ENCODE assay signal across 9 cellular contexts in the genomic region with DNA sequence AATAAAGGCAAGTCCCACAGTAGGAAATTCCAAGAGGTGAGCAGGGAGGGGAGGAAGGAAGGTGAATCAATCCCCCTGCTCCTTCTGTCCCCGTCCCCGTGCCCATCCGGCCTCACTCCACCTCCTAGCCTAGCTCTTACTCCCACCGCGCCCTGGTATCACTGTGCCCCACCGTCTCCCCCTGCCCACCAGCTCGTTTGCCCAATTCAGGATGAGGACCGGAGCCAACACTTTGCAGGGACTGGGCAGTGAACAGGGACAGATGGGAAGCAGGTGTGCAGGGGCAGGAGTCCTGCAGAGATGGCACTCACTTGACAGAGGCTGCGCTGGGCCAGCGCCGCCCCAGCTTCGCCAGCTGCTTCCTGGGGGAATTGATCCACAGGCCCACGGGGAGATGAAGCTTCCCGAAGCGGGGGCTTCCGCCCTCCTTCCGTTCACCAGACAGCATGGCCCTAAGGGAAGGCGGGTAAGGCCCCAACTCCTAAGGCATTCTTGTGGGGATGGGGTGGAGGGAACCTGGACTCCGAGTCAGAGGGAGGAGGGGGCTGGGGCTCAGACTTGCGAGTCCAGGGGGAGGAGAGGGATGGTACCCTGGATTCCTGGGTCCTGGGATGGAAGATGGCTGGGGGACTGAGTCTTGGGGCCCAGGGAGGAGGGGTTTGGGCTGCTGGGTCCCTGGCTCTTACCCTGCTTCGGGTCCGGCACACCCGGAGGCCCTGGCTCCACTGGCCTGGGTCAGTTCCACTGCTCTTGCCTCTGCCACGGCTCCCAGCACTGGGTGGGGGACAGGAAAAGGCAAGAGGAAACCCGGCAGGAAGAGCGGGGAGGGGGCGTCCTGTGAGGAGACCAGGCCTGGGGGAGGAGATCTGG. TPM values are rescaled to one million over a fixed set of nuclear protein-coding genes. Genes with fewer than 3 reads are reported as not detected.
DNase-seq lines count a peak whose midpoint lies in the region; ATAC-seq and TF ChIP-seq lines count a peak whose summit lies in the region.
"Had no signal": no experiment of that assay in that cellular context is flagged by ENCODE, and none has a peak within 500 bp of the region (broad histone marks: within the 10 kb centered on the region; RNA-seq: fewer than 3 reads in every experiment).

A gene with protein sequence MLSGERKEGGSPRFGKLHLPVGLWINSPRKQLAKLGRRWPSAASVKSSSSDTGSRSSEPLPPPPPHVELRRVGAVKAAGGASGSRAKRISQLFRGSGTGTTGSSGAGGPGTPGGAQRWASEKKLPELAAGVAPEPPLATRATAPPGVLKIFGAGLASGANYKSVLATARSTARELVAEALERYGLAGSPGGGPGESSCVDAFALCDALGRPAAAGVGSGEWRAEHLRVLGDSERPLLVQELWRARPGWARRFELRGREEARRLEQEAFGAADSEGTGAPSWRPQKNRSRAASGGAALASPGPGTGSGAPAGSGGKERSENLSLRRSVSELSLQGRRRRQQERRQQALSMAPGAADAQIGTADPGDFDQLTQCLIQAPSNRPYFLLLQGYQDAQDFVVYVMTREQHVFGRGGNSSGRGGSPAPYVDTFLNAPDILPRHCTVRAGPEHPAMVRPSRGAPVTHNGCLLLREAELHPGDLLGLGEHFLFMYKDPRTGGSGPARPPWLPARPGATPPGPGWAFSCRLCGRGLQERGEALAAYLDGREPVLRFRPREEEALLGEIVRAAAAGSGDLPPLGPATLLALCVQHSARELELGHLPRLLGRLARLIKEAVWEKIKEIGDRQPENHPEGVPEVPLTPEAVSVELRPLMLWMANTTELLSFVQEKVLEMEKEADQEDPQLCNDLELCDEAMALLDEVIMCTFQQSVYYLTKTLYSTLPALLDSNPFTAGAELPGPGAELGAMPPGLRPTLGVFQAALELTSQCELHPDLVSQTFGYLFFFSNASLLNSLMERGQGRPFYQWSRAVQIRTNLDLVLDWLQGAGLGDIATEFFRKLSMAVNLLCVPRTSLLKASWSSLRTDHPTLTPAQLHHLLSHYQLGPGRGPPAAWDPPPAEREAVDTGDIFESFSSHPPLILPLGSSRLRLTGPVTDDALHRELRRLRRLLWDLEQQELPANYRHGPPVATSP (minus strand): TSS at position 776 of the 870 bp plus-strand sequence. CDS start 328 bp downstream, at position 448.

- DNase-seq in astrocyte of the cerebellum (ENCODE audit: low read depth) (no peak), immature natural killer cell (no peak), SIG-M5 (lab: John Stamatoyannopoulos, UW) (no peak), SW 1271 (lab: John Stamatoyannopoulos, UW) (no peak)
- no peak for DNase-seq in stimulated activated naive B cell treated with anti-CD40 and anti-IgM and Interleukin-4, amounts not matched to agents 10 μg/mL and 1 μg/mL and 100 μg/mL, for 72 hours
- DNase-seq: activated CD4-positive, alpha-beta memory T cell treated with anti-CD3 and anti-CD28 coated beads for 36 hours had no signal

- H3K27ac Mint-ChIP-seq in immature natural killer cell: no peak within 1 kb of the TSS
- H3K27ac Mint-ChIP-seq in stimulated activated naive B cell treated with anti-CD40 and anti-IgM and Interleukin-4, amounts not matched to agents 10 μg/mL and 1 μg/mL and 100 μg/mL, for 72 hours: no peak within 1 kb of the TSS
- H3K27ac Mint-ChIP-seq: activated CD4-positive, alpha-beta memory T cell treated with anti-CD3 and anti-CD28 coated beads for 36 hours had no signal

- H3K4me3 ChIP-seq in HUES64 (ENCODE audit: low read length) (peak within 1 kb of the TSS; percentile 69), astrocyte of the cerebellum (ENCODE audit: low read depth, low read length) (peak within 1 kb of the TSS; percentile 32)

- peaks cover 0 to 10% (median 7%) of the 10 kb centered on the region in 3 donors for H3K27me3 Mint-ChIP-seq in immature natural killer cell (ENCODE audit: low read depth in 3 of 3)
- peaks cover 28 to 31% of the 10 kb centered on the region in 2 donors for H3K27me3 Mint-ChIP-seq in stimulated activated naive B cell treated with anti-CD40 and anti-IgM and Interleukin-4, amounts not matched to agents 10 μg/mL and 1 μg/mL and 100 μg/mL, for 72 hours

- H3K4me1 Mint-ChIP-seq in immature natural killer cell: peaks cover 14 to 15% of the 10 kb centered on the region in 2 donors
- H3K4me1 Mint-ChIP-seq in stimulated activated naive B cell treated with anti-CD40 and anti-IgM and Interleukin-4, amounts not matched to agents 10 μg/mL and 1 μg/mL and 100 μg/mL, for 72 hours: peaks cover 14 to 18% of the 10 kb centered on the region in 2 donors

- H3K4me1 ChIP-seq in HUES64 (ENCODE audit: insufficient read depth, low read length): peaks cover 12% of the 10 kb centered on the region; the same call in 1 of the 2 replicates

- 67% methylated on average over 27 of the region's 27 CpGs for WGBS in HUES64

- ATAC-seq in stimulated activated naive B cell treated with anti-CD40 and anti-IgM and Interleukin-4, amounts not matched to agents 10 μg/mL and 1 μg/mL and 100 μg/mL, for 72 hours (replicated peaks): no peak
- ATAC-seq in HG03565 (IDR thresholded peaks at IDR 0.05; ENCODE audit: unreplicated experiment): no peak
- no peak for ATAC-seq in GM18907 (IDR thresholded peaks at IDR 0.05; ENCODE audit: unreplicated experiment)

- H3K9ac ChIP-seq in HUES64 (ENCODE audit: low read depth, low read length): 0 out of 2 replicates have a peak within 1 kb of the TSS, but pooled peaks have one; percentile 21

- no peaks in the 10 kb centered on the region for H3K9me3 ChIP-seq in HUES64 (ENCODE audit: insufficient read depth, low read depth, low read length)

- H3K36me3 Mint-ChIP-seq in immature natural killer cell: no peaks in the 10 kb centered on the region
- H3K36me3 Mint-ChIP-seq in stimulated activated naive B cell treated with anti-CD40 and anti-IgM and Interleukin-4, amounts not matched to agents 10 μg/mL and 1 μg/mL and 100 μg/mL, for 72 hours: peaks cover 0 to 1% of the 10 kb centered on the region in 2 donors
- H3K36me3 Mint-ChIP-seq: activated CD4-positive, alpha-beta memory T cell treated with anti-CD3 and anti-CD28 coated beads for 36 hours had no signal

- in situ Hi-C loops in astrocyte of the cerebellum (cut with HindIII; ENCODE audit: low sequenced_read_pairs): no loop called here

- H3K36me3 ChIP-seq in HUES64 (ENCODE audit: insufficient read depth, low read length): no peaks in the 10 kb centered on the region

- H3K27me3 ChIP-seq in HUES64 (ENCODE audit: insufficient read depth, low read length): peaks cover 18% of the 10 kb centered on the region

- peak within 1 kb of the TSS; percentile 17 to 53 (median 45) for H3K4me3 Mint-ChIP-seq in immature natural killer cell
- H3K4me3 Mint-ChIP-seq in stimulated activated naive B cell treated with anti-CD40 and anti-IgM and Interleukin-4, amounts not matched to agents 10 μg/mL and 1 μg/mL and 100 μg/mL, for 72 hours: peak within 1 kb of the TSS; percentile 40 to 55
- H3K4me3 Mint-ChIP-seq: activated CD4-positive, alpha-beta memory T cell treated with anti-CD3 and anti-CD28 coated beads for 36 hours had no signal

- no peak for TF ChIP-seq CTCF in astrocyte of the cerebellum (IDR thresholded peaks at IDR 0.05; ENCODE audit: low read depth, low read length, missing control alignments)

- H3K9me3 Mint-ChIP-seq in immature natural killer cell: no peaks in the 10 kb centered on the region
- H3K9me3 Mint-ChIP-seq in stimulated activated naive B cell treated with anti-CD40 and anti-IgM and Interleukin-4, amounts not matched to agents 10 μg/mL and 1 μg/mL and 100 μg/mL, for 72 hours: peaks cover 0 to 2% of the 10 kb centered on the region in 2 donors
- H3K9me3 Mint-ChIP-seq: activated CD4-positive, alpha-beta memory T cell treated with anti-CD3 and anti-CD28 coated beads for 36 hours had no signal

- H3K27ac ChIP-seq in HUES64 (ENCODE audit: low read depth, low read length): no peak within 1 kb of the TSS

RNA-seq across cellular contexts. Expression of the gene that starts here (rescaled TPM):
- 0.75 TPM for polyA plus RNA-seq in HUES64 (2013, experiment 1 of 2)
- 1.1 TPM for polyA plus RNA-seq in HUES64 (2013, experiment 2 of 2)
- polyA plus RNA-seq in immature natural killer cell: under 1 TPM in 1 of 3 donors, not detected in 2; 0.10 TPM
